ENCODE assay signal across 8 cellular contexts in the genomic region with DNA sequence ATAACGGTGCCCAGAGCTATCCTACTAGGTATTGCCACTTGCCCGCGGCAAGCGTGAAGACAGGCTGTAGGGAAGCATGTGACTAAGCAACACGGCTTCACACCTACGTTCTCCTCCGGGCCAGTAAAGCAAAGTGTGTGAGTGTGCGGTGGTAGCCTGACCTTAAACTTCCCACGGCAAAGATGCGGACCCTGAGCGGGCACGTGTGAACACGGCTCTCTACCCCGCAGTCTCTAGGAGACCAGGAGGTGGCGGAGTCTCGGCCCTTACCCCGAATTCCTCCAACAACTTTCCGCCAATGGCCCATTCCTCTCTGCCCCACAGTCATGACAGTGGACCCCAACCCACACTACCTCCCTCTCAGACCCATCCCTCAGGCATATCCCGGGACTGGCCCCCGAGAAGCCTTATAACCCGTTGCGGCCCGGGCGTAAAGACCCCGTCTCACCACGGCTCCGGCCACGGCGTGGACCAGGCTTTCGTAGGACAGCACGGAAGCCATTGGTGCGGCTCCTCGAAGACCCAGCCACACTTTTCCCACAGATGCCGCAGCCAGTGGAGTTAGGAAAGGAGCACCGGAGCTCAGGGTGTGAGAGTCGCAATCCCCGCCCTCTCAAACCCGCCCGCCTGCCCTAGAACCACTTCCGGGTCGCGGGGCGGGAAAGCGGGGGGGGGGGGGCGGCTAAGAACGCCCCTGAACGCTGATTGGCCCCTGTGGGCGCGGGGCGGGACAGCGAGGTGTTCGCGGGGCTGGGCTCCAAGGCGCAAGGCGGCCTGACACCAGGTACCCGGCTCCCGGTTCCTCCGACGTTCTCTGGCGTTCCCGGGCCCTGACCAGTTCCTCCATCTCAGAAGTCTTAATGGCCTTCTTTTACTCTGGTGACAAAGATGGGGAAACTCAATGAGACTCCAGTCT. TPM values are rescaled to one million over a fixed set of nuclear protein-coding genes. Genes with fewer than 3 reads are reported as not detected.
DNase-seq lines count a peak whose midpoint lies in the region; ATAC-seq and TF ChIP-seq lines count a peak whose summit lies in the region.

A gene with protein sequence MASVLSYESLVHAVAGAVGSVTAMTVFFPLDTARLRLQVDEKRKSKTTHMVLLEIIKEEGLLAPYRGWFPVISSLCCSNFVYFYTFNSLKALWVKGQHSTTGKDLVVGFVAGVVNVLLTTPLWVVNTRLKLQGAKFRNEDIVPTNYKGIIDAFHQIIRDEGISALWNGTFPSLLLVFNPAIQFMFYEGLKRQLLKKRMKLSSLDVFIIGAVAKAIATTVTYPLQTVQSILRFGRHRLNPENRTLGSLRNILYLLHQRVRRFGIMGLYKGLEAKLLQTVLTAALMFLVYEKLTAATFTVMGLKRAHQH (minus strand): TSS at position 600 of the 916 bp plus-strand sequence. CDS start 98 bp downstream, at position 502.

- no peaks in the 10 kb centered on the region for H3K27me3 ChIP-seq in prostate gland (replicated peaks; ENCODE audit: insufficient read depth)
- H3K27me3 ChIP-seq in upper lobe of right lung: no peaks in the 10 kb centered on the region

- ATAC-seq in HG02642 (IDR thresholded peaks at IDR 0.05; ENCODE audit: poor library complexity, unreplicated experiment): peak; percentile 89
- peak; percentile 97 for ATAC-seq in left ventricle myocardium superior
- ATAC-seq in upper lobe of right lung: peak; percentile 99

- TF ChIP-seq CTCF in prostate gland (IDR thresholded peaks at IDR 0.05) (peak in 3 of 4 experiments; percentile 28 to 59 (median 45)), upper lobe of right lung (IDR thresholded peaks at IDR 0.05) (peak; percentile 39)

- no peaks in the 10 kb centered on the region for H3K9me3 ChIP-seq in prostate gland
- H3K9me3 ChIP-seq in upper lobe of right lung: no peaks in the 10 kb centered on the region

- TF ChIP-seq POLR2A in prostate gland (IDR thresholded peaks at IDR 0.05): peak; percentile 38

- intact Hi-C loops in T-helper 1 cell treated with Interleukin-12 subunit alpha and Interleukin-12 subunit beta and Interleukin-4 antibody, amounts not matched to agents 30 ng/mL and 1 ng/mL, for 36 hours (cut with micrococcal nuclease): loop anchor here (1.0 to 2.0 kb wide), 9 partner anchors 37 to 650 kb away; a partner anchor contains a TSS
- intact Hi-C loops in left ventricle myocardium superior (cut with micrococcal nuclease) (no loop called here), prostate gland (cut with DNase I) (loop anchor here (5.0 kb wide), 1 partner anchor 38 kb away; a partner anchor contains a TSS), upper lobe of right lung (cut with DNase I) (no loop called here)

- peak; percentile 84 for DNase-seq in NCI-H146 (lab: John Stamatoyannopoulos, UW)
- DNase-seq in amniotic epithelial cell (ENCODE audit: low read depth): peak; percentile 72
- peak; percentile 93 for DNase-seq in left ventricle myocardium superior
- peak; percentile 90 for DNase-seq in prostate gland (ENCODE audit: low spot score)
- DNase-seq in upper lobe of right lung: peak; percentile 95

- H3K27ac ChIP-seq in prostate gland: peak within 1 kb of the TSS; percentile 78
- H3K27ac ChIP-seq in upper lobe of right lung: peak within 1 kb of the TSS; percentile 69

- H3K4me1 ChIP-seq in prostate gland (replicated peaks) (peaks cover 2% of the 10 kb centered on the region), upper lobe of right lung (peaks cover 25% of the 10 kb centered on the region)

- no peaks in the 10 kb centered on the region for H3K36me3 ChIP-seq in prostate gland
- H3K36me3 ChIP-seq in upper lobe of right lung: peaks cover 19% of the 10 kb centered on the region

- under 1% methylated on average over 60 of the region's 61 CpGs for WGBS in prostate gland

- peak within 1 kb of the TSS; percentile 84 for H3K4me3 ChIP-seq in GM08714 (ENCODE audit: low read length)
- H3K4me3 ChIP-seq in prostate gland: peak within 1 kb of the TSS; percentile 84 to 85
- H3K4me3 ChIP-seq in upper lobe of right lung: peak within 1 kb of the TSS; percentile 100

RNA-seq across cellular contexts. Expression of the gene that starts here (rescaled TPM):
- 20.3 and 23.7 TPM in 2 replicates for total RNA-seq in T-helper 1 cell treated with Interleukin-12 subunit alpha and Interleukin-12 subunit beta and Interleukin-4 antibody, amounts not matched to agents 30 ng/mL and 1 ng/mL, for 36 hours
- total RNA-seq in left ventricle myocardium superior (3.3 TPM), prostate gland (10 to 100 TPM; 27.8 to 28.0 TPM), upper lobe of right lung (13.8 TPM)

Comparison
In these comparisons a context has a peak if more than half of its experiments do, and no peak if none do; other contexts are left out.
1. Peak in every context shown above with its lines: DNase-seq, ATAC-seq, H3K4me3 ChIP-seq and H3K27ac ChIP-seq.
2. intact Hi-C loops: an anchor here in T-helper 1 cell treated with Interleukin-12 subunit alpha and Interleukin-12 subunit beta and Interleukin-4 antibody, amounts not matched to agents 30 ng/mL and 1 ng/mL, for 36 hours (1.0 to 2.0 kb wide) and prostate gland (5.0 kb wide); none called in left ventricle myocardium superior and upper lobe of right lung.